ENCODE assay signal across 35 cellular contexts in the genomic region with DNA sequence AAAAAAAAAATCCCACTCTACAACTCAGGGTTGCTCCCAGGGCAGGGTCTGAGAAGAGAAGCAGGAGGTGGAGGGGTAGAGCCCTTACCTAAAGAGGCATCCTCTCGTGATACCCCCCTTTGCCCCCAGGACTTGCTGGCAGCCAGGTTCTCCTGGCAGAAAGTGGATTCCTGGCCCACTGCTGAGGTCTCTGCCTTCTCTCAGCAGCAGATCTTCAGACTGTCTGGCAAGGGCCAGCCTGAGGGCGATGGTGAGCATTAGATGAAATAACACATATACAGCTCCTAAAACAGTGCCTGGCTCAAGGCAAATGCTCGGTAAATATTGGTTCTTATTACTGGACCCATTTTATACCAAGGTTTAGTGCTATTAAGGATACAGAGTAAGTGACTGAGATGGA. TPM values are rescaled to one million over a fixed set of nuclear protein-coding genes. Genes with fewer than 3 reads are reported as not detected.
"Had no signal": no experiment of that assay in that cellular context is flagged by ENCODE, and none has a peak within 500 bp of the region (broad histone marks: within the 10 kb centered on the region; RNA-seq: fewer than 3 reads in every experiment).

No MANE protein-coding gene starts in this region.

- H3K27ac ChIP-seq: KMS-11, PC-9, RWPE1, SJCRH30, SK-N-MC had no signal

- H3K36me3 ChIP-seq: SJCRH30 had no signal

- H3K27me3 ChIP-seq: SJCRH30 had no signal

- H3K4me1 ChIP-seq: SJCRH30 had no signal

- ATAC-seq: Panc1, Right ventricle myocardium inferior, SK-N-SH treated with all-trans-retinoic acid at 6 μM for 48 hours had no signal

- H3K4me3 ChIP-seq: PC-9, SJCRH30, SK-N-MC had no signal

- H3K9me3 ChIP-seq: SJCRH30 had no signal

- DNase-seq: Karpas-422, KBM-7, NCI-H1048, NCI-H1105 treated with DMSO at 0.1 percent for 48 hours, NCI-H1417, NCI-H1436, NCI-H146, NCI-H1694, NCI-H187, NCI-H1930, NCI-H2029 treated with DMSO at 0.1 percent for 48 hours, NCI-H2081 treated with DMSO at 0.1 percent for 48 hours, NCI-H2107, NCI-H2171, NCI-H226, NCI-H510A treated with DMSO at 0.1 percent for 48 hours, NCI-H524 treated with DMSO at 0.1 percent for 48 hours, NCI-H526 treated with DMSO at 0.1 percent for 48 hours, NCI-H774, PC-9, SHP77, SIG-M5, SJCRH30 had no signal

RNA-seq across cellular contexts. Expression of gene GLP1R, which starts 4.8 kb away (rescaled TPM):
- total RNA-seq: LHCN-M2, MCF 10A, NCI-H460, OCI-LY7, PC-9, RPMI7951, SJCRH30, SK-MEL-5 had no signal
